12 cellular contexts compared by ENCODE assay signal in genomic region chr5:149381261-149381985, GRCh38. TPM values are rescaled to one million over a fixed set of nuclear protein-coding genes. Genes with fewer than 3 reads are reported as not detected.
A peak's percentile ranks its signal among the peaks of the same experiment; 100 is the strongest.
DNase-seq lines count a peak whose midpoint lies in the region; ATAC-seq, FAIRE-seq and TF ChIP-seq lines count a peak whose summit lies in the region.
"Had no signal": no experiment of that assay in that cellular context is flagged by ENCODE, and none has a peak within 500 bp of the region (broad histone marks: within the 10 kb centered on the region; RNA-seq: fewer than 3 reads in every experiment).

No MANE protein-coding gene starts in this region.

- H4K20me1 ChIP-seq in BLaER1 = no peaks in the 10 kb centered on the region
- H4K20me1 ChIP-seq: BLaER1 treated with 17β-estradiol and CSF1 and Interleukin-3, amounts not matched to agents 10 nM and 100 nM had no signal

- H4K91ac ChIP-seq in neuronal stem cell (ENCODE audit: low read depth, low read length, poor library complexity) = no peak overlapping the region

- FAIRE-seq in GM12892 (lab: Jason Lieb, UNC) = no peak

- DNase-seq in ascending aorta (ENCODE audit: low spot score in 2 of 2) (no peak), neuronal stem cell (ENCODE audit: low spot score) (no peak), NOMO-1 treated with dmso at 0.1 percent for 144 hours (lab: John Stamatoyannopoulos, UW; ENCODE audit: unreplicated experiment) (no peak), GM12892 (ENCODE audit: insufficient read length) (no peak)
- DNase-seq in stimulated activated naive B cell treated with anti-CD40 and anti-IgM and Interleukin-4, amounts not matched to agents 10 μg/mL and 1 μg/mL and 100 μg/mL, for 72 hours = no peak

- H3K14ac ChIP-seq in neuronal stem cell (ENCODE audit: low read length) = no peak overlapping the region

- peaks cover 0 to 4% of the 10 kb centered on the region in 2 donors for H3K36me3 Mint-ChIP-seq in stimulated activated naive B cell treated with anti-CD40 and anti-IgM and Interleukin-4, amounts not matched to agents 10 μg/mL and 1 μg/mL and 100 μg/mL, for 72 hours
- H3K36me3 Mint-ChIP-seq: activated naive CD4-positive, alpha-beta T cell treated with anti-CD3 and anti-CD28 coated beads, Interleukin-2, amount 50 U/mL, for 72 hours; immature natural killer cell had no signal

- no peaks in the 10 kb centered on the region for H3K9me3 Mint-ChIP-seq in stimulated activated naive B cell treated with anti-CD40 and anti-IgM and Interleukin-4, amounts not matched to agents 10 μg/mL and 1 μg/mL and 100 μg/mL, for 72 hours
- H3K9me3 Mint-ChIP-seq: activated naive CD4-positive, alpha-beta T cell treated with anti-CD3 and anti-CD28 coated beads, Interleukin-2, amount 50 U/mL, for 72 hours; immature natural killer cell had no signal

- peak overlapping the region; percentile 27 for H3K23ac ChIP-seq in neuronal stem cell (ENCODE audit: low read depth, low read length, poor library complexity)

- H3K4me1 ChIP-seq in BLaER1 = peaks cover 9% of the 10 kb centered on the region
- H3K4me1 ChIP-seq in ascending aorta = peaks cover 32 to 75% of the 10 kb centered on the region in 2 donors
- peaks cover 9 to 16% of the 10 kb centered on the region in 2 donors for H3K4me1 ChIP-seq in neuronal stem cell (ENCODE audit: control insufficient read depth in 2 of 2, insufficient read depth in 1 of 2, low read depth in 1 of 2, low read length in 2 of 2)

- H3K4me1 Mint-ChIP-seq in stimulated activated naive B cell treated with anti-CD40 and anti-IgM and Interleukin-4, amounts not matched to agents 10 μg/mL and 1 μg/mL and 100 μg/mL, for 72 hours = peaks cover 3 to 8% of the 10 kb centered on the region in 2 donors
- H3K4me1 Mint-ChIP-seq: immature natural killer cell had no signal

- WGBS in neuronal stem cell (ENCODE audit: extremely low coverage in 2 of 2, insufficient read length in 2 of 2, insufficient replicate concordance in 1 of 2), 2 donors = no CpG with 5 or more reads among the region's 8 CpGs

- no peak overlapping the region for H4K8ac ChIP-seq in neuronal stem cell (ENCODE audit: low read depth, low read length)

- H3K4me3 Mint-ChIP-seq in stimulated activated naive B cell treated with anti-CD40 and anti-IgM and Interleukin-4, amounts not matched to agents 10 μg/mL and 1 μg/mL and 100 μg/mL, for 72 hours = no peak overlapping the region
- H3K4me3 Mint-ChIP-seq: immature natural killer cell had no signal

- ATAC-seq in GM21786 (IDR thresholded peaks at IDR 0.05; ENCODE audit: unreplicated experiment) (peak; percentile 19), HG03565 (IDR thresholded peaks at IDR 0.05; ENCODE audit: unreplicated experiment) (no peak)
- ATAC-seq in stimulated activated naive B cell treated with anti-CD40 and anti-IgM and Interleukin-4, amounts not matched to agents 10 μg/mL and 1 μg/mL and 100 μg/mL, for 72 hours (replicated peaks) = no peak

- H3K4me2 ChIP-seq in BLaER1 = no peak overlapping the region
- no peak overlapping the region for H3K4me2 ChIP-seq in neuronal stem cell (ENCODE audit: insufficient read depth, low read length, poor library complexity, severe bottlenecking)

- no peak overlapping the region for H3K4ac ChIP-seq in neuronal stem cell (ENCODE audit: low read length)

- H3K27me3 ChIP-seq in BLaER1 (no peaks in the 10 kb centered on the region), ascending aorta (no peaks in the 10 kb centered on the region), neuronal stem cell (ENCODE audit: control insufficient read depth in 3 of 3, insufficient read depth in 3 of 3, low read depth in 1 of 3, low read length in 3 of 3) (no peaks in the 10 kb centered on the region)
- H3K27me3 ChIP-seq: BLaER1 treated with 17β-estradiol and CSF1 and Interleukin-3, amounts not matched to agents 10 nM and 100 nM had no signal

- intact Hi-C loops in ascending aorta (cut with DNase I) = no loop called here

- H2BK12ac ChIP-seq in neuronal stem cell (ENCODE audit: low read length) = no peak overlapping the region

- no peaks in the 10 kb centered on the region for H3K79me1 ChIP-seq in neuronal stem cell (ENCODE audit: low read depth, low read length)

- no peak overlapping the region for H3K4me3 ChIP-seq in BLaER1
- H3K4me3 ChIP-seq in ascending aorta = peak overlapping the region in 1 of 2 donors; percentile 55
- H3K4me3 ChIP-seq in neuronal stem cell (ENCODE audit: low read length in 2 of 2) = peak overlapping the region in 1 of 2 donors; percentile 48
- H3K4me3 ChIP-seq: BLaER1 treated with 17β-estradiol and CSF1 and Interleukin-3, amounts not matched to agents 10 nM and 100 nM had no signal

- TF ChIP-seq POLR2A in GM12892 (IDR thresholded peaks at IDR 0.05; ENCODE audit: low read depth, low read length) = no peak

- peak overlapping the region; percentile 93 for H2AFZ ChIP-seq in neuronal stem cell (ENCODE audit: low read length)

- no peak overlapping the region for H2BK120ac ChIP-seq in neuronal stem cell (ENCODE audit: low read depth, low read length)

- peak overlapping the region; percentile 12; the same call in 1 of the 2 replicates for H3K9ac ChIP-seq in BLaER1
- H3K9ac ChIP-seq in neuronal stem cell (ENCODE audit: low read depth, low read length, poor library complexity) = no peak overlapping the region

- peaks cover 0 to 4% of the 10 kb centered on the region in 2 donors for H3K27me3 Mint-ChIP-seq in stimulated activated naive B cell treated with anti-CD40 and anti-IgM and Interleukin-4, amounts not matched to agents 10 μg/mL and 1 μg/mL and 100 μg/mL, for 72 hours

- peak overlapping the region; percentile 76 for H2AK5ac ChIP-seq in neuronal stem cell (ENCODE audit: low read depth, low read length)

- H3K9me3 ChIP-seq in BLaER1 = no peaks in the 10 kb centered on the region
- H3K9me3 ChIP-seq in ascending aorta = no peaks in the 10 kb centered on the region
- no peaks in the 10 kb centered on the region for H3K9me3 ChIP-seq in neuronal stem cell (replicated peaks in 1 of 2; ENCODE audit: control insufficient read depth in 2 of 2, insufficient read depth in 1 of 2, low read depth in 1 of 2, low read length in 2 of 2)
- H3K9me3 ChIP-seq: BLaER1 treated with 17β-estradiol and CSF1 and Interleukin-3, amounts not matched to agents 10 nM and 100 nM had no signal

- H3K36me3 ChIP-seq in BLaER1 = no peaks in the 10 kb centered on the region
- H3K36me3 ChIP-seq in ascending aorta = no peaks in the 10 kb centered on the region
- no peaks in the 10 kb centered on the region for H3K36me3 ChIP-seq in neuronal stem cell (replicated peaks in 1 of 2; ENCODE audit: control insufficient read depth in 2 of 2, insufficient read depth in 2 of 2, low read length in 2 of 2)

- H2BK5ac ChIP-seq in neuronal stem cell (ENCODE audit: low read length) = no peak overlapping the region

- no peak overlapping the region for H3K27ac ChIP-seq in BLaER1
- peak overlapping the region; percentile 93 to 98 for H3K27ac ChIP-seq in ascending aorta
- no peak overlapping the region for H3K27ac ChIP-seq in neuronal stem cell (replicated peaks; ENCODE audit: low read length)
- H3K27ac ChIP-seq: BLaER1 treated with 17β-estradiol and CSF1 and Interleukin-3, amounts not matched to agents 10 nM and 100 nM had no signal

- peak overlapping the region; percentile 74 for H3K18ac ChIP-seq in neuronal stem cell (ENCODE audit: low read length)

- H2BK15ac ChIP-seq in neuronal stem cell (ENCODE audit: low read length) = peak overlapping the region; percentile 14

- no peak overlapping the region for H3K27ac Mint-ChIP-seq in stimulated activated naive B cell treated with anti-CD40 and anti-IgM and Interleukin-4, amounts not matched to agents 10 μg/mL and 1 μg/mL and 100 μg/mL, for 72 hours
- H3K27ac Mint-ChIP-seq: immature natural killer cell had no signal

- TF ChIP-seq CTCF in ascending aorta (IDR thresholded peaks at IDR 0.05) = no peak

RNA-seq across cellular contexts. Expression of gene IL17B, which starts 2.3 kb away (rescaled TPM):
- 46.8 TPM for total RNA-seq in ascending aorta
- not detected for polyA plus RNA-seq in neuronal stem cell (2013, experiment 1 of 2)
- polyA plus RNA-seq in neuronal stem cell (2013, experiment 2 of 2) = not detected
- not detected for polyA plus RNA-seq in GM12892 (2012; ENCODE audit: missing spikeins)
- total RNA-seq: activated naive CD4-positive, alpha-beta T cell treated with anti-CD3 and anti-CD28 coated beads, Interleukin-2, amount 50 U/mL, for 72 hours; endothelial cell of umbilical vein had no signal
- polyA plus RNA-seq: endothelial cell of umbilical vein, immature natural killer cell had no signal

RNA-seq across cellular contexts. Expression of gene PCYOX1L, which starts 23.6 kb away (rescaled TPM):
- 1.5 TPM for total RNA-seq in ascending aorta
- polyA plus RNA-seq in neuronal stem cell (2013, experiment 1 of 2) = 16.0 TPM
- polyA plus RNA-seq in neuronal stem cell (2013, experiment 2 of 2) = 16.3 TPM
- 7.5 TPM for polyA plus RNA-seq in GM12892 (2012; ENCODE audit: missing spikeins)

RNA-seq across cellular contexts. Expression of gene GRPEL2, which starts 36.1 kb away (rescaled TPM):
- 7.8 TPM for total RNA-seq in ascending aorta
- polyA plus RNA-seq in neuronal stem cell (2013, experiment 1 of 2) = 11.4 TPM
- polyA plus RNA-seq in neuronal stem cell (2013, experiment 2 of 2) = 11.3 TPM
- 11.5 TPM for polyA plus RNA-seq in GM12892 (2012; ENCODE audit: missing spikeins)

Comparison
In these comparisons a context has a peak if more than half of its experiments do, and no peak if none do; other contexts are left out.
1. H3K27ac ChIP-seq: peak in ascending aorta (2 of 2); none in BLaER1 (single experiment) and neuronal stem cell (single experiment).